In genomic region chr9:132472199-132472598, GRCh38 we compare ENCODE assay signal across 21 cellular contexts.
DNase-seq lines count a peak whose midpoint lies in the region; ATAC-seq and TF ChIP-seq lines count a peak whose summit lies in the region.
"Had no signal": no experiment of that assay in that cellular context is flagged by ENCODE, and none has a peak within 500 bp of the region (broad histone marks: within the 10 kb centered on the region; RNA-seq: fewer than 3 reads in every experiment).

No MANE protein-coding gene starts in this region.

- peaks cover 0 to 3% (median 0%) of the 10 kb centered on the region in 9 donors for H3K4me1 ChIP-seq in heart right ventricle
- peaks cover 13% of the 10 kb centered on the region for H3K4me1 ChIP-seq in left ventricle myocardium inferior
- H3K4me1 ChIP-seq in OCI-LY7 (ENCODE audit: insufficient read depth, low read length, poor library complexity, severe bottlenecking): peaks cover 9% of the 10 kb centered on the region
- H3K4me1 ChIP-seq: A549, body of pancreas, vagina had no signal

- no peak overlapping the region for H3K27ac Mint-ChIP-seq in stimulated activated naive B cell treated with anti-CD40 and anti-IgM and Interleukin-4, amounts not matched to agents 10 μg/mL and 1 μg/mL and 100 μg/mL, for 72 hours
- H3K27ac Mint-ChIP-seq: activated CD4-positive, alpha-beta T cell treated with anti-CD3 and anti-CD28 coated beads, Interleukin-2, amount 10 ng/mL, durations not matched to agents 7 days and 5 days; activated naive CD4-positive, alpha-beta T cell treated with anti-CD3 and anti-CD28 coated beads, Interleukin-2, amount 10 ng/mL, durations not matched to agents 7 days and 5 days; CD4-positive, alpha-beta memory T cell had no signal

- H3K9me3 Mint-ChIP-seq in stimulated activated naive B cell treated with anti-CD40 and anti-IgM and Interleukin-4, amounts not matched to agents 10 μg/mL and 1 μg/mL and 100 μg/mL, for 72 hours: peaks cover 0 to 1% of the 10 kb centered on the region in 2 donors
- H3K9me3 Mint-ChIP-seq: activated CD4-positive, alpha-beta T cell treated with anti-CD3 and anti-CD28 coated beads, Interleukin-2, amount 10 ng/mL, durations not matched to agents 7 days and 5 days; activated naive CD4-positive, alpha-beta T cell treated with anti-CD3 and anti-CD28 coated beads, Interleukin-2, amount 10 ng/mL, durations not matched to agents 7 days and 5 days had no signal

- peak in 7 of 8 donors; percentile 45 to 81 (median 63) for ATAC-seq in heart right ventricle
- ATAC-seq in stimulated activated naive B cell treated with anti-CD40 and anti-IgM and Interleukin-4, amounts not matched to agents 10 μg/mL and 1 μg/mL and 100 μg/mL, for 72 hours (replicated peaks): peak; percentile 48 to 61
- ATAC-seq: A549, body of pancreas, left lobe of liver, mucosa of descending colon had no signal

- H3K36me3 ChIP-seq in heart right ventricle: no peaks in the 10 kb centered on the region
- no peaks in the 10 kb centered on the region for H3K36me3 ChIP-seq in left ventricle myocardium inferior
- H3K36me3 ChIP-seq in OCI-LY7 (ENCODE audit: insufficient read depth, low read length): no peaks in the 10 kb centered on the region
- H3K36me3 ChIP-seq: vagina had no signal

- H3K9me3 ChIP-seq in heart right ventricle (peaks cover 0 to 4% (median 0%) of the 10 kb centered on the region in 11 donors), left ventricle myocardium inferior (replicated peaks) (no peaks in the 10 kb centered on the region), OCI-LY7 (ENCODE audit: low read length) (no peaks in the 10 kb centered on the region)
- H3K9me3 ChIP-seq: A549, body of pancreas, mucosa of descending colon, vagina had no signal

- H3K9me2 ChIP-seq in OCI-LY7 (ENCODE audit: insufficient read depth, low read length): no peaks in the 10 kb centered on the region

- H3K4me2 ChIP-seq in OCI-LY7 (ENCODE audit: low read length): no peak overlapping the region
- H3K4me2 ChIP-seq: A549 had no signal

- no peak overlapping the region for H3K27ac ChIP-seq in heart right ventricle
- H3K27ac ChIP-seq in left ventricle myocardium inferior (replicated peaks): no peak overlapping the region
- H3K27ac ChIP-seq in OCI-LY7 (ENCODE audit: low read depth, low read length, poor library complexity, severe bottlenecking): no peak overlapping the region
- H3K27ac ChIP-seq: A549, body of pancreas, vagina had no signal

- peaks cover 16% of the 10 kb centered on the region in 2 donors for H3K27me3 Mint-ChIP-seq in stimulated activated naive B cell treated with anti-CD40 and anti-IgM and Interleukin-4, amounts not matched to agents 10 μg/mL and 1 μg/mL and 100 μg/mL, for 72 hours

- intact Hi-C loops in heart right ventricle (cut with DNase I): no loop called here
- intact Hi-C loops in left ventricle myocardium inferior (cut with micrococcal nuclease): no loop called here
- intact Hi-C loops in OCI-LY7 (cut with micrococcal nuclease; ENCODE audit: unreplicated experiment): no loop called here

- CTCF ChIA-PET in OCI-LY7 (lab: Charles Lee; ENCODE audit: unreplicated experiment): no interaction called here

- H3K36me3 Mint-ChIP-seq in stimulated activated naive B cell treated with anti-CD40 and anti-IgM and Interleukin-4, amounts not matched to agents 10 μg/mL and 1 μg/mL and 100 μg/mL, for 72 hours: no peaks in the 10 kb centered on the region
- H3K36me3 Mint-ChIP-seq: activated naive CD4-positive, alpha-beta T cell treated with anti-CD3 and anti-CD28 coated beads, Interleukin-2, amount 10 ng/mL, durations not matched to agents 7 days and 5 days had no signal

- peaks cover 5 to 6% of the 10 kb centered on the region in 2 donors for H3K4me1 Mint-ChIP-seq in stimulated activated naive B cell treated with anti-CD40 and anti-IgM and Interleukin-4, amounts not matched to agents 10 μg/mL and 1 μg/mL and 100 μg/mL, for 72 hours
- H3K4me1 Mint-ChIP-seq: activated CD4-positive, alpha-beta T cell treated with anti-CD3 and anti-CD28 coated beads, Interleukin-2, amount 10 ng/mL, durations not matched to agents 7 days and 5 days; activated naive CD4-positive, alpha-beta T cell treated with anti-CD3 and anti-CD28 coated beads, Interleukin-2, amount 10 ng/mL, durations not matched to agents 7 days and 5 days; CD4-positive, alpha-beta memory T cell had no signal

- H3K4me3 ChIP-seq in heart right ventricle (no peak overlapping the region), left ventricle myocardium inferior (no peak overlapping the region), OCI-LY7 (ENCODE audit: low read depth, low read length, poor library complexity, severe bottlenecking) (no peak overlapping the region)
- H3K4me3 ChIP-seq: A549, body of pancreas, mucosa of descending colon, vagina had no signal

- no peaks in the 10 kb centered on the region for H4K20me1 ChIP-seq in OCI-LY7 (ENCODE audit: insufficient read depth, low read length)

- TF ChIP-seq CTCF in heart right ventricle (IDR thresholded peaks at IDR 0.05): no peak
- no peak for TF ChIP-seq CTCF in left ventricle myocardium inferior (IDR thresholded peaks at IDR 0.05; ENCODE audit: borderline replicate concordance)
- TF ChIP-seq CTCF in OCI-LY7 (conservative IDR thresholded peaks at IDR 0.05; ENCODE audit: low read length): no peak

- H3K4me3 Mint-ChIP-seq in stimulated activated naive B cell treated with anti-CD40 and anti-IgM and Interleukin-4, amounts not matched to agents 10 μg/mL and 1 μg/mL and 100 μg/mL, for 72 hours: no peak overlapping the region
- H3K4me3 Mint-ChIP-seq: activated CD4-positive, alpha-beta T cell treated with anti-CD3 and anti-CD28 coated beads, Interleukin-2, amount 10 ng/mL, durations not matched to agents 7 days and 5 days; activated naive CD4-positive, alpha-beta T cell treated with anti-CD3 and anti-CD28 coated beads, Interleukin-2, amount 10 ng/mL, durations not matched to agents 7 days and 5 days; CD4-positive, alpha-beta memory T cell had no signal

- BruUV-seq in OCI-LY7 (replicated peaks; lab: Mats Ljungman, UMichigan): no TSS peak

- H3K79me2 ChIP-seq in OCI-LY7 (ENCODE audit: insufficient read depth, low read depth, low read length): no peaks in the 10 kb centered on the region

- whole genome bisulfite sequencing in heart right ventricle, 2 donors: 63 to 65% methylated on average over 4 of the region's 4 CpGs

- POLR2A ChIA-PET in OCI-LY7 (lab: Charles Lee): no interaction called here

- no peak for DNase-seq in heart right ventricle
- no peak for DNase-seq in left ventricle myocardium inferior
- peak; percentile 51 for DNase-seq in NCI-H2081 treated with DMSO at 0.1 percent for 48 hours (lab: John Stamatoyannopoulos, UW)
- DNase-seq in OCI-LY7 (ENCODE audit: low spot score): peak; percentile 7
- no peak for DNase-seq in stimulated activated naive B cell treated with anti-CD40 and anti-IgM and Interleukin-4, amounts not matched to agents 10 μg/mL and 1 μg/mL and 100 μg/mL, for 72 hours
- no peak for DNase-seq in AG08395 (ENCODE audit: low spot score)
- DNase-seq in Ammon's horn (ENCODE audit: low spot score): no peak
- DNase-seq in amniotic stem cell (lab: John Stamatoyannopoulos, UW): no peak
- DNase-seq: activated CD4-positive, alpha-beta T cell treated with anti-CD3 and anti-CD28 coated beads, Interleukin-2, amount 10 ng/mL, durations not matched to agents 7 days and 5 days; activated naive CD4-positive, alpha-beta T cell treated with anti-CD3 and anti-CD28 coated beads, Interleukin-2, amount 10 ng/mL, durations not matched to agents 7 days and 5 days; activated T-cell treated with anti-CD3 and anti-CD28 coated beads for 4 hours; body of pancreas; CD4-positive, alpha-beta memory T cell; mucosa of descending colon; NCI-H2227 treated with DMSO at 0.1 percent for 48 hours; nucleus accumbens; right cardiac atrium; stimulated activated CD4-positive, alpha-beta T cell treated with anti-CD3 and anti-CD28 coated beads, Interleukin-1b, Interleukin-23, amount 100 ng/mL, for 48 hours had no signal

- peaks cover 0 to 7% (median 0%) of the 10 kb centered on the region in 7 donors for H3K27me3 ChIP-seq in heart right ventricle
- H3K27me3 ChIP-seq in left ventricle myocardium inferior (ENCODE audit: low read depth): no peaks in the 10 kb centered on the region
- H3K27me3 ChIP-seq: body of pancreas, vagina had no signal

- no peak overlapping the region for H2AFZ ChIP-seq in OCI-LY7 (ENCODE audit: low read length)

Comparison
In these comparisons a context has a peak if more than half of its experiments do, and no peak if none do; other contexts are left out.
1. DNase-seq: peak in NCI-H2081 treated with DMSO at 0.1 percent for 48 hours (single experiment) and OCI-LY7 (single experiment); none in heart right ventricle (0 of 2), left ventricle myocardium inferior (single experiment), stimulated activated naive B cell treated with anti-CD40 and anti-IgM and Interleukin-4, amounts not matched to agents 10 μg/mL and 1 μg/mL and 100 μg/mL, for 72 hours (single experiment), AG08395 (single experiment), Ammon's horn (single experiment) and amniotic stem cell (single experiment).